Comparison of ENCODE assay signal across 28 cellular contexts in genomic region chr7:101197991-101198390, GRCh38. TPM values are rescaled to one million over a fixed set of nuclear protein-coding genes. Genes with fewer than 3 reads are reported as not detected.
"Had no signal": no experiment of that assay in that cellular context is flagged by ENCODE, and none has a peak within 500 bp of the region (broad histone marks: within the 10 kb centered on the region; RNA-seq: fewer than 3 reads in every experiment).

No MANE protein-coding gene starts in this region.

- H3K36me3 ChIP-seq: ascending aorta, MG63, SJSA1 had no signal

- H3K27ac ChIP-seq: ascending aorta, body of pancreas, Peyer's patch, RWPE1, SJSA1 had no signal

- FAIRE-seq: bronchial epithelial cell had no signal

- H3K27me3 ChIP-seq: MG63, Peyer's patch had no signal

- DNase-seq: activated B cell treated with CpG ODN at 0.5 μM for 24 hours; activated CD4-positive, alpha-beta T cell treated with anti-CD3 and anti-CD28 coated beads for 1 hour; activated CD4-positive, alpha-beta T cell treated with anti-CD3 and anti-CD28 coated beads, Interleukin-2, amount 10 ng/mL, durations not matched to agents 24 days and 14 days; activated CD4-positive, alpha-beta T cell treated with anti-CD3 and anti-CD28 coated beads, Interleukin-2, amount 50 U/mL, for 48 hours; activated CD8-positive, alpha-beta memory T cell treated with anti-CD3 and anti-CD28 coated beads, Interleukin-2, amount 10 ng/mL, durations not matched to agents 7 days and 5 days; activated effector memory CD4-positive, alpha-beta T cell treated with Interleukin-2 at 50 U/mL for 16 hours; activated naive CD4-positive, alpha-beta T cell; activated T-cell treated with anti-CD3 and anti-CD28 coated beads, Interleukin-2, amount 50 U/mL, for 24 hours; body of pancreas; central memory CD4-positive, alpha-beta T cell; MG63; MV-4-11; NCI-H1092 treated with DMSO at 0.1 percent for 48 hours; NCI-H1436; NCI-H1694 treated with DMSO at 0.1 percent for 48 hours; NCI-H2029 treated with DMSO at 0.1 percent for 48 hours; NCI-H446; NCI-H524; Peyer's patch; Right ventricle myocardium superior; T-helper 17 cell; T-helper 9 cell had no signal

- H3K9me3 ChIP-seq: ascending aorta, body of pancreas, MG63, Peyer's patch had no signal

- ATAC-seq: activated CD8-positive, alpha-beta memory T cell treated with anti-CD3 and anti-CD28 coated beads, Interleukin-2, amount 10 ng/mL, durations not matched to agents 7 days and 5 days; body of pancreas; T-helper 17 cell had no signal

- H3K4me3 ChIP-seq: ascending aorta, body of pancreas, MG63, Peyer's patch, SJSA1 had no signal

RNA-seq across cellular contexts. Expression of gene MOGAT3, which starts 2.8 kb away (rescaled TPM):
- total RNA-seq: activated B cell treated with CpG ODN at 0.5 μM for 24 hours; activated CD4-positive, alpha-beta T cell treated with anti-CD3 and anti-CD28 coated beads, Interleukin-2, amount 10 ng/mL, durations not matched to agents 24 days and 14 days; activated CD8-positive, alpha-beta memory T cell treated with anti-CD3 and anti-CD28 coated beads, Interleukin-2, amount 10 ng/mL, durations not matched to agents 7 days and 5 days; activated T-helper 1 cell treated with anti-CD3 and anti-CD28 coated beads, Interleukin-12 subunit alpha, Interleukin-12 subunit beta, Interleukin-2, Interleukin-4 antibody, amounts not matched to agents 30 ng/mL and 10 ng/mL and 1 ng/mL, durations not matched to agents 14 hours and 24 hours and 36 hours; ascending aorta; body of pancreas; bronchial epithelial cell; chondrocyte; Right ventricle myocardium superior; SJSA1; T-helper 17 cell had no signal

RNA-seq across cellular contexts. Expression of gene NAT16, which starts 17.9 kb away (rescaled TPM):
- total RNA-seq: activated B cell treated with CpG ODN at 0.5 μM for 24 hours; activated CD4-positive, alpha-beta T cell treated with anti-CD3 and anti-CD28 coated beads, Interleukin-2, amount 10 ng/mL, durations not matched to agents 24 days and 14 days; activated CD8-positive, alpha-beta memory T cell treated with anti-CD3 and anti-CD28 coated beads, Interleukin-2, amount 10 ng/mL, durations not matched to agents 7 days and 5 days; ascending aorta; bronchial epithelial cell; chondrocyte; Right ventricle myocardium superior; SJSA1; T-helper 17 cell had no signal

RNA-seq across cellular contexts. Expression of gene VGF, which starts 32.6 kb away (rescaled TPM):
- total RNA-seq: ascending aorta, bronchial epithelial cell, Right ventricle myocardium superior, SJSA1, T-helper 17 cell had no signal
